In the genomic region with DNA sequence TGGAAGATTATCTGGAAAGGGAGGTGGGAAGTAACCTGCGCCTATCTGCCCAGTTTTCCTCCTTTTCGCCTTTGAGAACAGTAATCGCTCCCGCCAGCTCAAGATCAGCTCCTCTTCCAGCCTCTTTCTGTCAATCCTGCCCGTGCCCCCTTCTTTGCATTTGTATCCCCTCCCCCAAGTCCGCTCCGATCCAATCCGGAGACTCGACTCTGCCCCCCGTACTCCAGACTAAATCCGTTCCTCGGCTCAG, we compare ENCODE assay signal across 8 cellular contexts. TPM values are rescaled to one million over a fixed set of nuclear protein-coding genes. Genes with fewer than 3 reads are reported as not detected.
DNase-seq lines count a peak whose midpoint lies in the region; ATAC-seq lines count a peak whose summit lies in the region.

No MANE protein-coding gene starts in this region.

- peak overlapping the region; percentile 91 for H3K4me3 Mint-ChIP-seq in activated CD8-positive, alpha-beta T cell treated with anti-CD3 and anti-CD28 coated beads, Interleukin-2, amount 10 ng/mL, durations not matched to agents 7 days and 5 days
- H3K4me3 Mint-ChIP-seq in stimulated activated naive CD8-positive, alpha-beta T cell treated with anti-CD3 and anti-CD28 coated beads, Interleukin-15, amount 100 ng/mL, for 72 hours, result peak overlapping the region; percentile 89 to 95

- H3K36me3 ChIP-seq in iPS-15b (ENCODE audit: control insufficient read depth, insufficient read depth, low read length), result no peaks in the 10 kb centered on the region

- H3K27me3 ChIP-seq in iPS-15b (ENCODE audit: control insufficient read depth, insufficient read depth, low read length), result no peaks in the 10 kb centered on the region

- peak overlapping the region; percentile 97 for H3K4me3 ChIP-seq in iPS-15b (ENCODE audit: low read depth, low read length)

- POLR2A ChIA-PET in activated CD8-positive, alpha-beta T cell treated with anti-CD3 and anti-CD28 coated beads, Interleukin-2, amount 10 ng/mL, durations not matched to agents 7 days and 5 days (lab: Charles Lee), result interaction anchor here (0.9 to 5.1 kb wide), 17 partner anchors 10 to 529 kb away, joined by 3 to 94 read pairs (median 4); a partner anchor contains a TSS

- DNase-seq in NCI-H82 treated with DMSO at 0.1 percent for 48 hours (lab: John Stamatoyannopoulos, UW; ENCODE audit: unreplicated experiment), result peak; percentile 99
- DNase-seq in NCI-H82 (lab: John Stamatoyannopoulos, UW), result no peak
- no peak for DNase-seq in activated CD8-positive, alpha-beta T cell treated with anti-CD3 and anti-CD28 coated beads, Interleukin-2, amount 10 ng/mL, durations not matched to agents 7 days and 5 days
- DNase-seq in stimulated activated naive CD8-positive, alpha-beta T cell treated with anti-CD3 and anti-CD28 coated beads, Interleukin-15, amount 100 ng/mL, for 72 hours, result no peak
- no peak for DNase-seq in NCI-H1694 (lab: John Stamatoyannopoulos, UW)

- no peaks in the 10 kb centered on the region for H3K9me3 ChIP-seq in iPS-15b (ENCODE audit: control insufficient read depth, insufficient read depth, low read length)

- no peaks in the 10 kb centered on the region for H3K9me3 Mint-ChIP-seq in activated CD8-positive, alpha-beta T cell treated with anti-CD3 and anti-CD28 coated beads, Interleukin-2, amount 10 ng/mL, durations not matched to agents 7 days and 5 days (ENCODE audit: insufficient read depth)
- H3K9me3 Mint-ChIP-seq in stimulated activated naive CD8-positive, alpha-beta T cell treated with anti-CD3 and anti-CD28 coated beads, Interleukin-15, amount 100 ng/mL, for 72 hours, result no peaks in the 10 kb centered on the region

- peaks cover 4% of the 10 kb centered on the region for H3K4me1 ChIP-seq in iPS-15b (ENCODE audit: control insufficient read depth, insufficient read depth, low read length)

- peaks cover 41% of the 10 kb centered on the region for H3K4me1 Mint-ChIP-seq in activated CD8-positive, alpha-beta T cell treated with anti-CD3 and anti-CD28 coated beads, Interleukin-2, amount 10 ng/mL, durations not matched to agents 7 days and 5 days (ENCODE audit: low read depth)
- H3K4me1 Mint-ChIP-seq in stimulated activated naive CD8-positive, alpha-beta T cell treated with anti-CD3 and anti-CD28 coated beads, Interleukin-15, amount 100 ng/mL, for 72 hours, result peaks cover 64% of the 10 kb centered on the region

- ATAC-seq in activated CD8-positive, alpha-beta T cell treated with anti-CD3 and anti-CD28 coated beads, Interleukin-2, amount 10 ng/mL, durations not matched to agents 7 days and 5 days, result no peak
- no peak for ATAC-seq in stimulated activated naive CD8-positive, alpha-beta T cell treated with anti-CD3 and anti-CD28 coated beads, Interleukin-15, amount 100 ng/mL, for 72 hours
- ATAC-seq in HG03439 (IDR thresholded peaks at IDR 0.05; ENCODE audit: unreplicated experiment), result no peak
- no peak for ATAC-seq in GM21717 (IDR thresholded peaks at IDR 0.05; ENCODE audit: unreplicated experiment)

- peaks cover 21% of the 10 kb centered on the region for H3K36me3 Mint-ChIP-seq in activated CD8-positive, alpha-beta T cell treated with anti-CD3 and anti-CD28 coated beads, Interleukin-2, amount 10 ng/mL, durations not matched to agents 7 days and 5 days (ENCODE audit: low read depth)

- H3K27ac Mint-ChIP-seq in activated CD8-positive, alpha-beta T cell treated with anti-CD3 and anti-CD28 coated beads, Interleukin-2, amount 10 ng/mL, durations not matched to agents 7 days and 5 days, result peak overlapping the region; percentile 99
- peak overlapping the region; percentile 92 to 99 for H3K27ac Mint-ChIP-seq in stimulated activated naive CD8-positive, alpha-beta T cell treated with anti-CD3 and anti-CD28 coated beads, Interleukin-15, amount 100 ng/mL, for 72 hours

- H3K27me3 Mint-ChIP-seq in activated CD8-positive, alpha-beta T cell treated with anti-CD3 and anti-CD28 coated beads, Interleukin-2, amount 10 ng/mL, durations not matched to agents 7 days and 5 days (ENCODE audit: low read depth), result no peaks in the 10 kb centered on the region
- H3K27me3 Mint-ChIP-seq in stimulated activated naive CD8-positive, alpha-beta T cell treated with anti-CD3 and anti-CD28 coated beads, Interleukin-15, amount 100 ng/mL, for 72 hours, result no peaks in the 10 kb centered on the region

- H3K9ac ChIP-seq in iPS-15b (ENCODE audit: low read depth, low read length), result peak overlapping the region; percentile 98

- CTCF ChIA-PET in activated CD8-positive, alpha-beta T cell treated with anti-CD3 and anti-CD28 coated beads, Interleukin-2, amount 10 ng/mL, durations not matched to agents 7 days and 5 days (lab: Charles Lee), result interaction anchor here (1.0 to 4.9 kb wide), 19 partner anchors 10 to 357 kb away, joined by 3 to 63 read pairs (median 6); a partner anchor contains a TSS

RNA-seq across cellular contexts. Expression of a gene that starts 0.3 kb away (rescaled TPM):
- 10 to 100 TPM; 50.2 to 53.1 TPM for total RNA-seq in activated CD8-positive, alpha-beta T cell treated with anti-CD3 and anti-CD28 coated beads, Interleukin-2, amount 10 ng/mL, durations not matched to agents 7 days and 5 days

RNA-seq across cellular contexts. Expression of a gene that starts 2.4 kb away (rescaled TPM):
- not detected for total RNA-seq in activated CD8-positive, alpha-beta T cell treated with anti-CD3 and anti-CD28 coated beads, Interleukin-2, amount 10 ng/mL, durations not matched to agents 7 days and 5 days

RNA-seq across cellular contexts. Expression of a gene that starts 21.3 kb away (rescaled TPM):
- 100 to 1,000 TPM; 121 to 126 TPM for total RNA-seq in activated CD8-positive, alpha-beta T cell treated with anti-CD3 and anti-CD28 coated beads, Interleukin-2, amount 10 ng/mL, durations not matched to agents 7 days and 5 days

RNA-seq across cellular contexts. Expression of a gene that starts 26.7 kb away (rescaled TPM):
- total RNA-seq in activated CD8-positive, alpha-beta T cell treated with anti-CD3 and anti-CD28 coated beads, Interleukin-2, amount 10 ng/mL, durations not matched to agents 7 days and 5 days, result 100 to 1,000 TPM; 175 to 183 TPM

RNA-seq across cellular contexts. Expression of a gene that starts 27.4 kb away (rescaled TPM):
- 10 to 100 TPM; 15.2 to 17.1 TPM for total RNA-seq in activated CD8-positive, alpha-beta T cell treated with anti-CD3 and anti-CD28 coated beads, Interleukin-2, amount 10 ng/mL, durations not matched to agents 7 days and 5 days
